Comparison of ENCODE assay signal across 1 cellular context in genomic region chr1:89598450-89599331, GRCh38.
TF ChIP-seq lines count a peak whose summit lies in the region.

No MANE protein-coding gene starts in this region.

TF ChIP-seq in K562, 482 proteins besides CTCF, POLR2A, EP300 and RAD21 (continued from another document and continues in another):
- TF ChIP-seq ZBTB11 (CRISPR knock-in tag; IDR thresholded peaks at IDR 0.05): no peak
- no peak for TF ChIP-seq ZNF551 (CRISPR knock-in tag; IDR thresholded peaks at IDR 0.05)
- TF ChIP-seq ZNF143 (CRISPR knock-in tag; IDR thresholded peaks at IDR 0.05): no peak
- TF ChIP-seq SMARCC2 (IDR thresholded peaks at IDR 0.05; ENCODE audit: low read depth): no peak
- TF ChIP-seq ZBTB40 (IDR thresholded peaks at IDR 0.05): no peak
- no peak for TF ChIP-seq ZBTB40 (CRISPR knock-in tag; IDR thresholded peaks at IDR 0.05)
- TF ChIP-seq ZNF644 (tag; IDR thresholded peaks at IDR 0.05; ENCODE audit: low read depth): no peak
- no peak for TF ChIP-seq TSHZ1 (CRISPR knock-in tag; IDR thresholded peaks at IDR 0.05)
- no peak for TF ChIP-seq SLC30A9 (CRISPR knock-in tag; IDR thresholded peaks at IDR 0.05)
- no peak; a peak in 1 of 4 replicates for TF ChIP-seq FOXA3 (CRISPR knock-in tag; conservative IDR thresholded peaks at IDR 0.05 in 1 of 2, IDR thresholded peaks at IDR 0.05 in 1 of 2)
- TF ChIP-seq PCBP1 (IDR thresholded peaks at IDR 0.05; ENCODE audit: low read depth, low read length, poor library complexity, severe bottlenecking): no peak
- TF ChIP-seq MEF2A (IDR thresholded peaks at IDR 0.05; ENCODE audit: control insufficient read depth, low read depth, low read length): no peak
- no peak for TF ChIP-seq BRCA1 (IDR thresholded peaks at IDR 0.05)
- no peak for TF ChIP-seq BRCA1 (CRISPR knock-in tag; IDR thresholded peaks at IDR 0.05)
- no peak for TF ChIP-seq ZNF668 (CRISPR knock-in tag; IDR thresholded peaks at IDR 0.05)
- 0 out of 2 replicates have a peak, but pooled peaks have one; percentile 37 for TF ChIP-seq STAT6 (CRISPR knock-in tag; IDR thresholded peaks at IDR 0.05)
- TF ChIP-seq REST (CRISPR knock-in tag; IDR thresholded peaks at IDR 0.05; ENCODE audit: low read depth): no peak
